ENCODE assay signal across 7 cellular contexts in genomic region chr10:34032564-34032963, GRCh38.
"Had no signal": no experiment of that assay in that cellular context is flagged by ENCODE, and none has a peak within 500 bp of the region (broad histone marks: within the 10 kb centered on the region; RNA-seq: fewer than 3 reads in every experiment).

No MANE protein-coding gene starts in this region.

- H3K4me3 ChIP-seq: K562 had no signal

- H3K27ac ChIP-seq: HL-60 had no signal

- ATAC-seq: HepG2, K562 had no signal

- DNase-seq: IMR-90, KBM-7, KG1 had no signal

- FAIRE-seq: HepG2, HTR-8/SVneo, K562 had no signal
